In genomic region chr5:175393922-175394321, GRCh38 we compare ENCODE assay signal across 16 cellular contexts. TPM values are rescaled to one million over a fixed set of nuclear protein-coding genes. Genes with fewer than 3 reads are reported as not detected.
DNase-seq lines count a peak whose midpoint lies in the region; ATAC-seq, FAIRE-seq and TF ChIP-seq lines count a peak whose summit lies in the region.
"Had no signal": no experiment of that assay in that cellular context is flagged by ENCODE, and none has a peak within 500 bp of the region (broad histone marks: within the 10 kb centered on the region; RNA-seq: fewer than 3 reads in every experiment).

No MANE protein-coding gene starts in this region.

- peak; percentile 61 for ATAC-seq in mucosa of descending colon
- ATAC-seq: CD8-positive, alpha-beta T cell had no signal

- H3K9me3 ChIP-seq in HEK293 (ENCODE audit: control insufficient read depth, insufficient read depth, low read depth, low read length) (no peaks in the 10 kb centered on the region), mucosa of descending colon (no peaks in the 10 kb centered on the region), breast epithelium (no peaks in the 10 kb centered on the region)
- H3K9me3 ChIP-seq: BLaER1 treated with 17β-estradiol and CSF1 and Interleukin-3, amounts not matched to agents 10 nM and 100 nM; HAP-1 had no signal

- intact Hi-C loops in mucosa of descending colon (cut with DNase I, micrococcal nuclease): no loop called here
- intact Hi-C loops in breast epithelium (cut with DNase I; ENCODE audit: low total_unique reads): no loop called here

- 0 out of 2 replicates have a peak overlapping the region, but pooled peaks have one; percentile 2 for H3K27ac ChIP-seq in HEK293 (ENCODE audit: extremely low read depth, low read depth, low read length)
- H3K27ac ChIP-seq in breast epithelium: no peak overlapping the region
- H3K27ac ChIP-seq: BLaER1 treated with 17β-estradiol and CSF1 and Interleukin-3, amounts not matched to agents 10 nM and 100 nM had no signal

- no peaks in the 10 kb centered on the region for H3K27me3 ChIP-seq in breast epithelium
- H3K27me3 ChIP-seq: BLaER1 treated with 17β-estradiol and CSF1 and Interleukin-3, amounts not matched to agents 10 nM and 100 nM had no signal

- POLR2A ChIA-PET in HEK293 (lab: Yijun Ruan, JAX): no interaction called here

- FAIRE-seq in GM19239 (lab: Jason Lieb, UNC): no peak

- DNase-seq in NCI-H510A treated with DMSO at 0.1 percent for 48 hours (lab: John Stamatoyannopoulos, UW) (peak; percentile 26), NCI-H510A (lab: John Stamatoyannopoulos, UW) (no peak), DMS79 (lab: John Stamatoyannopoulos, UW) (peak; percentile 9), mucosa of descending colon (no peak), GM19239 (ENCODE audit: insufficient read length, low spot score) (no peak), breast epithelium (ENCODE audit: low spot score in 2 of 2) (no peak), NCI-H1436 (lab: John Stamatoyannopoulos, UW) (no peak)
- DNase-seq: Calu3; CD8-positive, alpha-beta T cell; GF-D8 had no signal

- CTCF ChIA-PET in HEK293 (lab: Yijun Ruan, JAX): no interaction called here

- H3K36me3 ChIP-seq in HEK293 (ENCODE audit: control insufficient read depth in 2 of 2, insufficient read depth in 1 of 2, low read length in 2 of 2) (no peaks in the 10 kb centered on the region), mucosa of descending colon (ENCODE audit: low read depth) (no peaks in the 10 kb centered on the region), breast epithelium (no peaks in the 10 kb centered on the region)
- H3K36me3 ChIP-seq: BLaER1 treated with 17β-estradiol and CSF1 and Interleukin-3, amounts not matched to agents 10 nM and 100 nM; HAP-1 had no signal

- H3K4me1 ChIP-seq in HEK293 (ENCODE audit: control insufficient read depth, insufficient read depth, low read length): peaks cover 3% of the 10 kb centered on the region; the same call in 1 of the 2 replicates
- H3K4me1 ChIP-seq in mucosa of descending colon (ENCODE audit: low read depth): no peaks in the 10 kb centered on the region
- H3K4me1 ChIP-seq in breast epithelium: no peaks in the 10 kb centered on the region
- H3K4me1 ChIP-seq: BLaER1 treated with 17β-estradiol and CSF1 and Interleukin-3, amounts not matched to agents 10 nM and 100 nM; HAP-1 had no signal

- TF ChIP-seq POLR2A in breast epithelium (IDR thresholded peaks at IDR 0.05): no peak

- TF ChIP-seq CTCF in HEK293 (tag by site-specific recombination; IDR thresholded peaks at IDR 0.05) (no peak), mucosa of descending colon (IDR thresholded peaks at IDR 0.05) (no peak), breast epithelium (IDR thresholded peaks at IDR 0.05) (no peak)

- no peak overlapping the region for H3K4me3 ChIP-seq in HEK293 (ENCODE audit: low read depth, low read length)
- no peak overlapping the region for H3K4me3 ChIP-seq in mucosa of descending colon
- no peak overlapping the region for H3K4me3 ChIP-seq in breast epithelium
- H3K4me3 ChIP-seq: BLaER1 treated with 17β-estradiol and CSF1 and Interleukin-3, amounts not matched to agents 10 nM and 100 nM; HAP-1 had no signal

TF ChIP-seq in HEK293, 187 proteins besides CTCF, POLR2A, EP300 and RAD21:
- peak; percentile 56; the same call in 1 of the 2 replicates for TF ChIP-seq ZNF600 (tag by site-specific recombination; IDR thresholded peaks at IDR 0.05)
- TF ChIP-seq ZBTB6 (tag by site-specific recombination; IDR thresholded peaks at IDR 0.05): peak; percentile 26; the same call in 1 of the 2 replicates
- TF ChIP-seq ZNF175 (tag by site-specific recombination; IDR thresholded peaks at IDR 0.05): no peak

RNA-seq across cellular contexts. Expression of gene DRD1, which starts 50.1 kb away (rescaled TPM):
- total RNA-seq in mucosa of descending colon (under 1 TPM in 1 of 3 donors, not detected in 2; 0.09 TPM), breast epithelium (under 1 TPM in 2 of 3 donors, not detected in 1; under 0.01 to 0.33 TPM)
- total RNA-seq: A172; B cell; Calu3; CD8-positive, alpha-beta T cell; HT-29 had no signal

Comparison
In these comparisons a context has a peak if more than half of its experiments do, and no peak if none do; other contexts are left out.
1. DNase-seq: peak in NCI-H510A treated with DMSO at 0.1 percent for 48 hours (single experiment) and DMS79 (single experiment); none in NCI-H510A (single experiment), mucosa of descending colon (0 of 3), GM19239 (single experiment), breast epithelium (0 of 2) and NCI-H1436 (single experiment).